1 cellular context compared by ENCODE assay signal in genomic region chr3:136900694-136901093, GRCh38. TPM values are rescaled to one million over a fixed set of nuclear protein-coding genes. Genes with fewer than 3 reads are reported as not detected.
"Had no signal": no experiment of that assay in that cellular context is flagged by ENCODE, and none has a peak within 500 bp of the region (broad histone marks: within the 10 kb centered on the region; RNA-seq: fewer than 3 reads in every experiment).

No MANE protein-coding gene starts in this region.

RNA-seq across cellular contexts. Expression of gene IL20RB, which starts 57.1 kb away (rescaled TPM):
- total RNA-seq: ascending aorta had no signal
